Comparison of ENCODE assay signal across 1 cellular context in the genomic region with DNA sequence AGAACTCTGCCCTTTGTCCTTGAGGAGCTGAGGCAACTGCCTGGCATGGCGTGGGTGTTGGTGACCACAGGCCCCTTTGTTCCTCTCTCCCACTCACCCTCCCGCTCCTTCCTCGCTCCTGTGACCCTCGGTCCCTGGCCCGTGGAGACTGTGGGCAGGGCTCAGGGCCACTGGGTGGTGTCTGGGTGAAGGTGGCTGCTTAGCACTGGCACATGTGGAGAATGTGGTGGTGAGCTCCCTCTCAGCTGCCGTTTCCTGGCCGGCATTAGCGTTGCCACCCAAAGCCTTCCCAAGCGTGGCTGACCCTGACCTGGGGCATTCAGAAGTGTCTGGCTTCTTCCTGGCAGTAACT.
TF ChIP-seq lines count a peak whose summit lies in the region.

No MANE protein-coding gene starts in this region.

TF ChIP-seq in H1, 55 proteins besides CTCF, POLR2A, EP300 and RAD21:
- TF ChIP-seq POU5F1 (IDR thresholded peaks at IDR 0.05; ENCODE audit: low read depth, low read length) (no peak), RNF2 (IDR thresholded peaks at IDR 0.05; ENCODE audit: borderline replicate concordance, low read depth, low read length, missing control alignments, poor library complexity, severe bottlenecking) (no peak), ZNF274 (IDR thresholded peaks at IDR 0.05; ENCODE audit: borderline replicate concordance, extremely low read depth, low read length) (no peak), SIRT6 (IDR thresholded peaks at IDR 0.05; ENCODE audit: low read length) (no peak), KDM1A (IDR thresholded peaks at IDR 0.05; ENCODE audit: borderline replicate concordance, low read length) (no peak), RFX5 (IDR thresholded peaks at IDR 0.05; ENCODE audit: borderline replicate concordance, low read depth, low read length) (no peak), TEAD4 (IDR thresholded peaks at IDR 0.05; ENCODE audit: low read depth, low read length) (no peak), EZH2 (IDR thresholded peaks at IDR 0.05; ENCODE audit: low read depth, low read length, severe bottlenecking) (no peak), GABPA (IDR thresholded peaks at IDR 0.05; ENCODE audit: borderline replicate concordance, insufficient read depth, low read length) (no peak), SP4 (IDR thresholded peaks at IDR 0.05; ENCODE audit: low read length) (no peak), SP1 (IDR thresholded peaks at IDR 0.05; ENCODE audit: low read depth, low read length) (no peak), KDM5A (IDR thresholded peaks at IDR 0.05; ENCODE audit: low read length) (no peak)
- TF ChIP-seq, protein P1, sequence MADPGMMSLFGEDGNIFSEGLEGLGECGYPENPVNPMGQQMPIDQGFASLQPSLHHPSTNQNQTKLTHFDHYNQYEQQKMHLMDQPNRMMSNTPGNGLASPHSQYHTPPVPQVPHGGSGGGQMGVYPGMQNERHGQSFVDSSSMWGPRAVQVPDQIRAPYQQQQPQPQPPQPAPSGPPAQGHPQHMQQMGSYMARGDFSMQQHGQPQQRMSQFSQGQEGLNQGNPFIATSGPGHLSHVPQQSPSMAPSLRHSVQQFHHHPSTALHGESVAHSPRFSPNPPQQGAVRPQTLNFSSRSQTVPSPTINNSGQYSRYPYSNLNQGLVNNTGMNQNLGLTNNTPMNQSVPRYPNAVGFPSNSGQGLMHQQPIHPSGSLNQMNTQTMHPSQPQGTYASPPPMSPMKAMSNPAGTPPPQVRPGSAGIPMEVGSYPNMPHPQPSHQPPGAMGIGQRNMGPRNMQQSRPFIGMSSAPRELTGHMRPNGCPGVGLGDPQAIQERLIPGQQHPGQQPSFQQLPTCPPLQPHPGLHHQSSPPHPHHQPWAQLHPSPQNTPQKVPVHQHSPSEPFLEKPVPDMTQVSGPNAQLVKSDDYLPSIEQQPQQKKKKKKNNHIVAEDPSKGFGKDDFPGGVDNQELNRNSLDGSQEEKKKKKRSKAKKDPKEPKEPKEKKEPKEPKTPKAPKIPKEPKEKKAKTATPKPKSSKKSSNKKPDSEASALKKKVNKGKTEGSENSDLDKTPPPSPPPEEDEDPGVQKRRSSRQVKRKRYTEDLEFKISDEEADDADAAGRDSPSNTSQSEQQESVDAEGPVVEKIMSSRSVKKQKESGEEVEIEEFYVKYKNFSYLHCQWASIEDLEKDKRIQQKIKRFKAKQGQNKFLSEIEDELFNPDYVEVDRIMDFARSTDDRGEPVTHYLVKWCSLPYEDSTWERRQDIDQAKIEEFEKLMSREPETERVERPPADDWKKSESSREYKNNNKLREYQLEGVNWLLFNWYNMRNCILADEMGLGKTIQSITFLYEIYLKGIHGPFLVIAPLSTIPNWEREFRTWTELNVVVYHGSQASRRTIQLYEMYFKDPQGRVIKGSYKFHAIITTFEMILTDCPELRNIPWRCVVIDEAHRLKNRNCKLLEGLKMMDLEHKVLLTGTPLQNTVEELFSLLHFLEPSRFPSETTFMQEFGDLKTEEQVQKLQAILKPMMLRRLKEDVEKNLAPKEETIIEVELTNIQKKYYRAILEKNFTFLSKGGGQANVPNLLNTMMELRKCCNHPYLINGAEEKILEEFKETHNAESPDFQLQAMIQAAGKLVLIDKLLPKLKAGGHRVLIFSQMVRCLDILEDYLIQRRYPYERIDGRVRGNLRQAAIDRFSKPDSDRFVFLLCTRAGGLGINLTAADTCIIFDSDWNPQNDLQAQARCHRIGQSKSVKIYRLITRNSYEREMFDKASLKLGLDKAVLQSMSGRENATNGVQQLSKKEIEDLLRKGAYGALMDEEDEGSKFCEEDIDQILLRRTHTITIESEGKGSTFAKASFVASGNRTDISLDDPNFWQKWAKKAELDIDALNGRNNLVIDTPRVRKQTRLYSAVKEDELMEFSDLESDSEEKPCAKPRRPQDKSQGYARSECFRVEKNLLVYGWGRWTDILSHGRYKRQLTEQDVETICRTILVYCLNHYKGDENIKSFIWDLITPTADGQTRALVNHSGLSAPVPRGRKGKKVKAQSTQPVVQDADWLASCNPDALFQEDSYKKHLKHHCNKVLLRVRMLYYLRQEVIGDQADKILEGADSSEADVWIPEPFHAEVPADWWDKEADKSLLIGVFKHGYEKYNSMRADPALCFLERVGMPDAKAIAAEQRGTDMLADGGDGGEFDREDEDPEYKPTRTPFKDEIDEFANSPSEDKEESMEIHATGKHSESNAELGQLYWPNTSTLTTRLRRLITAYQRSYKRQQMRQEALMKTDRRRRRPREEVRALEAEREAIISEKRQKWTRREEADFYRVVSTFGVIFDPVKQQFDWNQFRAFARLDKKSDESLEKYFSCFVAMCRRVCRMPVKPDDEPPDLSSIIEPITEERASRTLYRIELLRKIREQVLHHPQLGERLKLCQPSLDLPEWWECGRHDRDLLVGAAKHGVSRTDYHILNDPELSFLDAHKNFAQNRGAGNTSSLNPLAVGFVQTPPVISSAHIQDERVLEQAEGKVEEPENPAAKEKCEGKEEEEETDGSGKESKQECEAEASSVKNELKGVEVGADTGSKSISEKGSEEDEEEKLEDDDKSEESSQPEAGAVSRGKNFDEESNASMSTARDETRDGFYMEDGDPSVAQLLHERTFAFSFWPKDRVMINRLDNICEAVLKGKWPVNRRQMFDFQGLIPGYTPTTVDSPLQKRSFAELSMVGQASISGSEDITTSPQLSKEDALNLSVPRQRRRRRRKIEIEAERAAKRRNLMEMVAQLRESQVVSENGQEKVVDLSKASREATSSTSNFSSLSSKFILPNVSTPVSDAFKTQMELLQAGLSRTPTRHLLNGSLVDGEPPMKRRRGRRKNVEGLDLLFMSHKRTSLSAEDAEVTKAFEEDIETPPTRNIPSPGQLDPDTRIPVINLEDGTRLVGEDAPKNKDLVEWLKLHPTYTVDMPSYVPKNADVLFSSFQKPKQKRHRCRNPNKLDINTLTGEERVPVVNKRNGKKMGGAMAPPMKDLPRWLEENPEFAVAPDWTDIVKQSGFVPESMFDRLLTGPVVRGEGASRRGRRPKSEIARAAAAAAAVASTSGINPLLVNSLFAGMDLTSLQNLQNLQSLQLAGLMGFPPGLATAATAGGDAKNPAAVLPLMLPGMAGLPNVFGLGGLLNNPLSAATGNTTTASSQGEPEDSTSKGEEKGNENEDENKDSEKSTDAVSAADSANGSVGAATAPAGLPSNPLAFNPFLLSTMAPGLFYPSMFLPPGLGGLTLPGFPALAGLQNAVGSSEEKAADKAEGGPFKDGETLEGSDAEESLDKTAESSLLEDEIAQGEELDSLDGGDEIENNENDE (IDR thresholded peaks at IDR 0.05; ENCODE audit: insufficient replicate concordance, low read length): no peak
